Comparison of ENCODE assay signal across 8 cellular contexts in genomic region chrX:65581661-65582339, GRCh38. TPM values are rescaled to one million over a fixed set of nuclear protein-coding genes. Genes with fewer than 3 reads are reported as not detected.
DNase-seq lines count a peak whose midpoint lies in the region; ATAC-seq and TF ChIP-seq lines count a peak whose summit lies in the region.

No MANE protein-coding gene starts in this region.

- TF ChIP-seq CTCF in gastroesophageal sphincter (IDR thresholded peaks at IDR 0.05) (peak; percentile 61 to 84 (median 66)), parathyroid adenoma (IDR thresholded peaks at IDR 0.05) (peak; percentile 55)

- H3K27ac ChIP-seq in gastroesophageal sphincter (no peak overlapping the region), parathyroid adenoma (no peak overlapping the region)

- H3K27me3 ChIP-seq in gastroesophageal sphincter (no peaks in the 10 kb centered on the region), parathyroid adenoma (ENCODE audit: control insufficient read depth, insufficient read depth, low read length) (no peaks in the 10 kb centered on the region)

- H2AFZ ChIP-seq in parathyroid adenoma = no peak overlapping the region

- H3K79me2 ChIP-seq in parathyroid adenoma = no peaks in the 10 kb centered on the region

- DNase-seq in GDM1 (lab: John Stamatoyannopoulos, UW) (peak; percentile 36), HuH-7 (ENCODE audit: low spot score) (peak; percentile 44), RPMI8226 (peak; percentile 63), NCI-H1048 (lab: John Stamatoyannopoulos, UW) (no peak)
- DNase-seq in activated naive CD4-positive, alpha-beta T cell treated with Interleukin-2 at 50 U/mL for 16 hours = peak; percentile 51

- H3K9me3 ChIP-seq in gastroesophageal sphincter (no peaks in the 10 kb centered on the region), parathyroid adenoma (ENCODE audit: control insufficient read depth, low read length) (no peaks in the 10 kb centered on the region)

- H3K4me3 ChIP-seq in gastroesophageal sphincter (no peak overlapping the region), parathyroid adenoma (ENCODE audit: low read depth, low read length) (no peak overlapping the region)

- WGBS in gastroesophageal sphincter (ENCODE audit: low coverage in 1 of 2), 2 donors = 0 to 12% methylated on average over 5 to 7 of the region's 12 CpGs

- no peak for TF ChIP-seq EP300 in gastroesophageal sphincter (IDR thresholded peaks at IDR 0.05)

- H3K4me1 ChIP-seq in gastroesophageal sphincter (no peaks in the 10 kb centered on the region), parathyroid adenoma (no peaks in the 10 kb centered on the region)

- ATAC-seq in GM21619 (IDR thresholded peaks at IDR 0.05; ENCODE audit: unreplicated experiment) = peak; percentile 93
- peak; percentile 73 for ATAC-seq in gastroesophageal sphincter

- no peak overlapping the region for H3K4me2 ChIP-seq in parathyroid adenoma (ENCODE audit: low read length)

- no peak for TF ChIP-seq POLR2A in gastroesophageal sphincter (IDR thresholded peaks at IDR 0.05)

- H3K9ac ChIP-seq in parathyroid adenoma = no peak overlapping the region

- no peaks in the 10 kb centered on the region for H3K36me3 ChIP-seq in gastroesophageal sphincter
- no peaks in the 10 kb centered on the region for H3K36me3 ChIP-seq in parathyroid adenoma (ENCODE audit: control insufficient read depth, insufficient read depth, low read length)

RNA-seq across cellular contexts. Expression of gene LAS1L, which starts 47.2 kb away (rescaled TPM):
- total RNA-seq in gastroesophageal sphincter = 10 to 100 TPM; 21.3 to 30.3 (median 21.9) TPM
